Comparison of ENCODE assay signal across 1 cellular context in genomic region chr1:224377676-224378006, GRCh38.
TF ChIP-seq lines count a peak whose summit lies in the region.

No MANE protein-coding gene starts in this region.

TF ChIP-seq in GM12878, 131 proteins besides CTCF, POLR2A, EP300 and RAD21 (continued from another document):
- TF ChIP-seq REST (IDR thresholded peaks at IDR 0.05; ENCODE audit: low read depth, low read length) (no peak), ZBTB4 (CRISPR knock-in tag; IDR thresholded peaks at IDR 0.05) (no peak), ZSCAN29 (IDR thresholded peaks at IDR 0.05) (no peak)
TF ChIP-seq in GM12878: peak in this region for 18.
